Comparison of ENCODE assay signal across 10 cellular contexts in the genomic region with DNA sequence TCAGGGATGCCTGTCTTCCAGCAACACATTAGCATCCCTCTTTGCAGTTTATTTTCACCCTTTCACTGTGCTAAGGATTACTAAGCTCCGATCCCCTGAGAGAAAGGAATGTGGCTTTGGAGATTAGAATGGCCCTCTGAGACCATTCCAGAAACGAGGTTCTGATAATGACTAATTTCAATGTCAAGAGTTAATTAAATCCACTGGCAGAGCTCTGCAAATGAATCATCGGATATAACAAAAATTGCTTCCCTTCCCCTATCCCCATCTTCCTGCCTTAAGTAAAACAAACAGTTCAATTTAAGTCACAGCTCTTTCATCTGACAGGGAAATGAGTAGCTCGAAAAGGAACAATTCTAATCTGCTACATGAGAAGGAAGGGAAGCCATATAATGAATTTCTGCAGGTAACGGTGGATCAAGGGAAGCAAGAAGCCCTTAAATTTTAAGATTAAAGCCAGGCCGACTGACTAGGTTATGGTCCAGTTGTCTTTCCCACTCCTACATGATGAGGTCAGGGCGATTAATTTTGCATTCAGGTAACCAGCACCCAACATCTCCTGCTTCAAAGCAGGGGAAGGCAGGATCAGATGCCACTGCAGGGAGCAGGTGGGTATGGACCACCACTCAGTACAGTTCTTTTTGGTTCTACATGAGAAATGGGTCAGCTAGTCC. TPM values are rescaled to one million over a fixed set of nuclear protein-coding genes. Genes with fewer than 3 reads are reported as not detected.
DNase-seq lines count a peak whose midpoint lies in the region; ATAC-seq and TF ChIP-seq lines count a peak whose summit lies in the region.
"Had no signal": no experiment of that assay in that cellular context is flagged by ENCODE, and none has a peak within 500 bp of the region (broad histone marks: within the 10 kb centered on the region; RNA-seq: fewer than 3 reads in every experiment).

No MANE protein-coding gene starts in this region.

- H3K9me3 Mint-ChIP-seq in nephron, result no peaks in the 10 kb centered on the region

- peaks cover 23% of the 10 kb centered on the region for H3K4me1 Mint-ChIP-seq in nephron

- TF ChIP-seq CTCF in nephron (IDR thresholded peaks at IDR 0.05; ENCODE audit: unreplicated experiment in 3 of 3), result no peak

- peaks cover 63% of the 10 kb centered on the region for H3K36me3 Mint-ChIP-seq in nephron (ENCODE audit: low read depth)

- no peaks in the 10 kb centered on the region for H3K27me3 Mint-ChIP-seq in nephron (ENCODE audit: low read depth)

- DNase-seq in Daoy (ENCODE audit: low read depth) (peak; percentile 91), NCI-H82 (lab: John Stamatoyannopoulos, UW) (peak; percentile 38), dermis blood vessel endothelial cell (peak; percentile 79), retina (no peak)
- DNase-seq in activated naive CD4-positive, alpha-beta T cell (lab: John Stamatoyannopoulos, UW), result no peak
- no peak for DNase-seq in activated T-cell treated with anti-CD3 and anti-CD28 coated beads, Interleukin-2, amount 50 U/mL, for 1 hour
- DNase-seq: amygdala, small intestine had no signal

- H3K27ac Mint-ChIP-seq in nephron, result peak overlapping the region in 2 of 3 experiments; percentile 11 to 55

- no peak for ATAC-seq in GM21529 (IDR thresholded peaks at IDR 0.05; ENCODE audit: unreplicated experiment)

- no peak overlapping the region for H3K4me3 Mint-ChIP-seq in nephron

RNA-seq across cellular contexts. Expression of gene MALSU1, which starts 50.5 kb away (rescaled TPM):
- 146 and 158 TPM in 2 replicates for total RNA-seq in Daoy (2014; rRNA removed; shearing (Covaris generic))
- total RNA-seq in dermis blood vessel endothelial cell, result 57.7 and 72.7 TPM in 2 replicates

Comparison
In these comparisons a context has a peak if more than half of its experiments do, and no peak if none do; other contexts are left out.
1. DNase-seq: peak in Daoy (single experiment), NCI-H82 (single experiment) and dermis blood vessel endothelial cell (single experiment); none in activated naive CD4-positive, alpha-beta T cell (0 of 4), activated T-cell treated with anti-CD3 and anti-CD28 coated beads, Interleukin-2, amount 50 U/mL, for 1 hour (single experiment) and retina (single experiment).